ENCODE assay signal across 1 cellular context in the genomic region with DNA sequence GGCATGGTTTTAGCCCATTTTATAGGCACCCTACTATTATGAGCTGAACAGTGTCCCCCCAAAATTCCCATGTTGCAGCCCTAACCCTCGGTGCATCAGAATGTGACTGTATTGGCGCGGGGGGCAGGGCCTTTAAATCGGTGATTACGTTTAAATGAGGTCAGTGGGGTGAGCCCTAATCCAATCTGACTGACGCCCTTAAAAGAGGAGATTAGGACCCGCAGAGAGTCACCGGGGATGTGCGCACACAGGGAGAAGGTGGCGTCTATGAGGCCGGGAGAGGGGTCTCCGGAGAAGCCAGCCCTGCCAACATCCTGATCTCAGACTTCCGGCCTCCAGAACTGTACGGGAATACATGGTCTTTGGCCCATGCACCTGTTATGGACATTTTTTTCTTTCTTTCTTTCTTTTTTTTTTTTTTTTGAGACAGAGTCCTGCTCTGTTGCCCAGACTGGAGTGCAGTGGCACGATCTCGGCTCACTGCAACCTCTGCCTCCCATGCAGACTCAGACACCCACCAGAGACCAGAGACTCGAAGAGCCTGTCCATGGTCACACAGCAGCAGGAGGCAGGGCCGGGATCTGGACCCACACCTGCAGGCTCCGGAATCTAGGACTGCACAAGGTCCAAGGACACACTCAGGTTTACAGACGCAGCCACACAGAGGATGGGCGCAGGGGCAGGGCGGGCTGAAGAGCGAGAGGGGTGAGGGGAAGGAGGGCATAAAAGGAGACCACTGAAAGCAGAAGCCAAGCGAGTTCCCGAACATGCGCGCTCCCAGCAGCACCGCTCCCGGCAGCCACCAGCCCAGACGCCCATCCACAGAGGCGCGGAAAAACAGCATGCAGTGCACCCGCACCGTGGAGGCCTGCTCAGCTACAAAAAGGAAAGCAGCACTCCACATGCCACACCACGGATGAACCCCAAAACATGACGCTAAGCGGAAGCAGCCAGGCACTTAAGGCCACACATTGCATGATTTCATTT.
TF ChIP-seq lines count a peak whose summit lies in the region.

No MANE protein-coding gene starts in this region.

TF ChIP-seq in HepG2, 621 proteins besides CTCF, POLR2A, EP300 and RAD21 (continues in another document):
- TF ChIP-seq ZNF256 (CRISPR knock-in tag; conservative IDR thresholded peaks at IDR 0.05) (no peak), ZNF121 (CRISPR knock-in tag; IDR thresholded peaks at IDR 0.05) (peak; percentile 66), GPN1 (CRISPR knock-in tag; IDR thresholded peaks at IDR 0.05; ENCODE audit: borderline replicate concordance) (no peak), ZNF670 (CRISPR knock-in tag; IDR thresholded peaks at IDR 0.05; ENCODE audit: borderline replicate concordance) (no peak), CEBPG (CRISPR knock-in tag; IDR thresholded peaks at IDR 0.05) (no peak), ZBTB8A (CRISPR knock-in tag; IDR thresholded peaks at IDR 0.05; ENCODE audit: borderline replicate concordance, low read depth) (no peak), ZNF20 (CRISPR knock-in tag; IDR thresholded peaks at IDR 0.05) (no peak), ZNF224 (CRISPR knock-in tag; IDR thresholded peaks at IDR 0.05) (no peak), SRF (IDR thresholded peaks at IDR 0.05; ENCODE audit: low read depth, low read length) (no peak), HDAC2 (CRISPR knock-in tag; IDR thresholded peaks at IDR 0.05) (no peak), ZBTB38 (CRISPR knock-in tag; IDR thresholded peaks at IDR 0.05) (peak; percentile 91), ZNF761 (CRISPR knock-in tag; conservative IDR thresholded peaks at IDR 0.05) (no peak), HNRNPL (IDR thresholded peaks at IDR 0.05; ENCODE audit: low read depth, low read length) (0 out of 2 replicates have a peak, but pooled peaks have one; percentile 38), ZNF678 (CRISPR knock-in tag; IDR thresholded peaks at IDR 0.05) (no peak), KLF15 (CRISPR knock-in tag; IDR thresholded peaks at IDR 0.05; ENCODE audit: borderline replicate concordance) (no peak), SALL1 (CRISPR knock-in tag; IDR thresholded peaks at IDR 0.05) (peak; percentile 36; the same call in 1 of the 2 replicates), KDM1A (CRISPR knock-in tag; IDR thresholded peaks at IDR 0.05) (0 out of 2 replicates have a peak, but pooled peaks have one; percentile 20), ZNF749 (CRISPR knock-in tag; IDR thresholded peaks at IDR 0.05; ENCODE audit: borderline replicate concordance) (no peak), NCOA5 (CRISPR knock-in tag; IDR thresholded peaks at IDR 0.05) (no peak), RCOR2 (CRISPR knock-in tag; IDR thresholded peaks at IDR 0.05) (peak; percentile 59; the same call in 1 of the 2 replicates), ZSCAN25 (CRISPR knock-in tag; IDR thresholded peaks at IDR 0.05) (peak; percentile 70; the same call in 1 of the 2 replicates), ARNTL (CRISPR knock-in tag; IDR thresholded peaks at IDR 0.05) (no peak), ZMYM3 (CRISPR knock-in tag; IDR thresholded peaks at IDR 0.05) (peak; percentile 98), SOX6 (IDR thresholded peaks at IDR 0.05) (no peak), SOX6 (CRISPR knock-in tag; IDR thresholded peaks at IDR 0.05) (peak; percentile 38; the same call in 1 of the 2 replicates), NAIF1 (CRISPR knock-in tag; IDR thresholded peaks at IDR 0.05; ENCODE audit: borderline replicate concordance) (no peak), PHB2 (IDR thresholded peaks at IDR 0.05; ENCODE audit: partially characterized antibody) (no peak), NR3C1 (CRISPR knock-in tag; IDR thresholded peaks at IDR 0.05) (no peak), RXRA (CRISPR knock-in tag; IDR thresholded peaks at IDR 0.05) (peak; percentile 13; the same call in 1 of the 2 replicates), ZSCAN30 (CRISPR knock-in tag; IDR thresholded peaks at IDR 0.05) (no peak), TOPORS (CRISPR knock-in tag; IDR thresholded peaks at IDR 0.05) (no peak), DPF2 (CRISPR knock-in tag; IDR thresholded peaks at IDR 0.05; ENCODE audit: borderline replicate concordance, low read depth) (no peak), HDAC1 (CRISPR knock-in tag; IDR thresholded peaks at IDR 0.05) (peak; percentile 53; the same call in 1 of the 2 replicates)
- TF ChIP-seq, protein P1, sequence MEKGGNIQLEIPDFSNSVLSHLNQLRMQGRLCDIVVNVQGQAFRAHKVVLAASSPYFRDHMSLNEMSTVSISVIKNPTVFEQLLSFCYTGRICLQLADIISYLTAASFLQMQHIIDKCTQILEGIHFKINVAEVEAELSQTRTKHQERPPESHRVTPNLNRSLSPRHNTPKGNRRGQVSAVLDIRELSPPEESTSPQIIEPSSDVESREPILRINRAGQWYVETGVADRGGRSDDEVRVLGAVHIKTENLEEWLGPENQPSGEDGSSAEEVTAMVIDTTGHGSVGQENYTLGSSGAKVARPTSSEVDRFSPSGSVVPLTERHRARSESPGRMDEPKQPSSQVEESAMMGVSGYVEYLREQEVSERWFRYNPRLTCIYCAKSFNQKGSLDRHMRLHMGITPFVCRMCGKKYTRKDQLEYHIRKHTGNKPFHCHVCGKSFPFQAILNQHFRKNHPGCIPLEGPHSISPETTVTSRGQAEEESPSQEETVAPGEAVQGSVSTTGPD (CRISPR knock-in tag; IDR thresholded peaks at IDR 0.05): no peak
- TF ChIP-seq, protein P2, sequence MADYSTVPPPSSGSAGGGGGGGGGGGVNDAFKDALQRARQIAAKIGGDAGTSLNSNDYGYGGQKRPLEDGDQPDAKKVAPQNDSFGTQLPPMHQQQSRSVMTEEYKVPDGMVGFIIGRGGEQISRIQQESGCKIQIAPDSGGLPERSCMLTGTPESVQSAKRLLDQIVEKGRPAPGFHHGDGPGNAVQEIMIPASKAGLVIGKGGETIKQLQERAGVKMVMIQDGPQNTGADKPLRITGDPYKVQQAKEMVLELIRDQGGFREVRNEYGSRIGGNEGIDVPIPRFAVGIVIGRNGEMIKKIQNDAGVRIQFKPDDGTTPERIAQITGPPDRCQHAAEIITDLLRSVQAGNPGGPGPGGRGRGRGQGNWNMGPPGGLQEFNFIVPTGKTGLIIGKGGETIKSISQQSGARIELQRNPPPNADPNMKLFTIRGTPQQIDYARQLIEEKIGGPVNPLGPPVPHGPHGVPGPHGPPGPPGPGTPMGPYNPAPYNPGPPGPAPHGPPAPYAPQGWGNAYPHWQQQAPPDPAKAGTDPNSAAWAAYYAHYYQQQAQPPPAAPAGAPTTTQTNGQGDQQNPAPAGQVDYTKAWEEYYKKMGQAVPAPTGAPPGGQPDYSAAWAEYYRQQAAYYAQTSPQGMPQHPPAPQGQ (CRISPR knock-in tag; IDR thresholded peaks at IDR 0.05; ENCODE audit: borderline replicate concordance): no peak
- TF ChIP-seq, protein P3, sequence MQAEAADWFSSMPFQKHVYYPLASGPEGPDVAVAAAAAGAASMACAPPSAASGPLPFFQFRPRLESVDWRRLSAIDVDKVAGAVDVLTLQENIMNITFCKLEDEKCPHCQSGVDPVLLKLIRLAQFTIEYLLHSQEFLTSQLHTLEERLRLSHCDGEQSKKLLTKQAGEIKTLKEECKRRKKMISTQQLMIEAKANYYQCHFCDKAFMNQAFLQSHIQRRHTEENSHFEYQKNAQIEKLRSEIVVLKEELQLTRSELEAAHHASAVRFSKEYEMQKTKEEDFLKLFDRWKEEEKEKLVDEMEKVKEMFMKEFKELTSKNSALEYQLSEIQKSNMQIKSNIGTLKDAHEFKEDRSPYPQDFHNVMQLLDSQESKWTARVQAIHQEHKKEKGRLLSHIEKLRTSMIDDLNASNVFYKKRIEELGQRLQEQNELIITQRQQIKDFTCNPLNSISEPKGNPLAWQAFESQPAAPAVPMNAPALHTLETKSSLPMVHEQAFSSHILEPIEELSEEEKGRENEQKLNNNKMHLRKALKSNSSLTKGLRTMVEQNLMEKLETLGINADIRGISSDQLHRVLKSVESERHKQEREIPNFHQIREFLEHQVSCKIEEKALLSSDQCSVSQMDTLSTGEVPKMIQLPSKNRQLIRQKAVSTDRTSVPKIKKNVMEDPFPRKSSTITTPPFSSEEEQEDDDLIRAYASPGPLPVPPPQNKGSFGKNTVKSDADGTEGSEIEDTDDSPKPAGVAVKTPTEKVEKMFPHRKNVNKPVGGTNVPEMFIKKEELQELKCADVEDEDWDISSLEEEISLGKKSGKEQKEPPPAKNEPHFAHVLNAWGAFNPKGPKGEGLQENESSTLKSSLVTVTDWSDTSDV (CRISPR knock-in tag; IDR thresholded peaks at IDR 0.05): no peak
- TF ChIP-seq, protein P4, sequence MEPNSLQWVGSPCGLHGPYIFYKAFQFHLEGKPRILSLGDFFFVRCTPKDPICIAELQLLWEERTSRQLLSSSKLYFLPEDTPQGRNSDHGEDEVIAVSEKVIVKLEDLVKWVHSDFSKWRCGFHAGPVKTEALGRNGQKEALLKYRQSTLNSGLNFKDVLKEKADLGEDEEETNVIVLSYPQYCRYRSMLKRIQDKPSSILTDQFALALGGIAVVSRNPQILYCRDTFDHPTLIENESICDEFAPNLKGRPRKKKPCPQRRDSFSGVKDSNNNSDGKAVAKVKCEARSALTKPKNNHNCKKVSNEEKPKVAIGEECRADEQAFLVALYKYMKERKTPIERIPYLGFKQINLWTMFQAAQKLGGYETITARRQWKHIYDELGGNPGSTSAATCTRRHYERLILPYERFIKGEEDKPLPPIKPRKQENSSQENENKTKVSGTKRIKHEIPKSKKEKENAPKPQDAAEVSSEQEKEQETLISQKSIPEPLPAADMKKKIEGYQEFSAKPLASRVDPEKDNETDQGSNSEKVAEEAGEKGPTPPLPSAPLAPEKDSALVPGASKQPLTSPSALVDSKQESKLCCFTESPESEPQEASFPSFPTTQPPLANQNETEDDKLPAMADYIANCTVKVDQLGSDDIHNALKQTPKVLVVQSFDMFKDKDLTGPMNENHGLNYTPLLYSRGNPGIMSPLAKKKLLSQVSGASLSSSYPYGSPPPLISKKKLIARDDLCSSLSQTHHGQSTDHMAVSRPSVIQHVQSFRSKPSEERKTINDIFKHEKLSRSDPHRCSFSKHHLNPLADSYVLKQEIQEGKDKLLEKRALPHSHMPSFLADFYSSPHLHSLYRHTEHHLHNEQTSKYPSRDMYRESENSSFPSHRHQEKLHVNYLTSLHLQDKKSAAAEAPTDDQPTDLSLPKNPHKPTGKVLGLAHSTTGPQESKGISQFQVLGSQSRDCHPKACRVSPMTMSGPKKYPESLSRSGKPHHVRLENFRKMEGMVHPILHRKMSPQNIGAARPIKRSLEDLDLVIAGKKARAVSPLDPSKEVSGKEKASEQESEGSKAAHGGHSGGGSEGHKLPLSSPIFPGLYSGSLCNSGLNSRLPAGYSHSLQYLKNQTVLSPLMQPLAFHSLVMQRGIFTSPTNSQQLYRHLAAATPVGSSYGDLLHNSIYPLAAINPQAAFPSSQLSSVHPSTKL (CRISPR knock-in tag; IDR thresholded peaks at IDR 0.05): 0 out of 2 replicates have a peak, but pooled peaks have one; percentile 26
- TF ChIP-seq, protein P5, sequence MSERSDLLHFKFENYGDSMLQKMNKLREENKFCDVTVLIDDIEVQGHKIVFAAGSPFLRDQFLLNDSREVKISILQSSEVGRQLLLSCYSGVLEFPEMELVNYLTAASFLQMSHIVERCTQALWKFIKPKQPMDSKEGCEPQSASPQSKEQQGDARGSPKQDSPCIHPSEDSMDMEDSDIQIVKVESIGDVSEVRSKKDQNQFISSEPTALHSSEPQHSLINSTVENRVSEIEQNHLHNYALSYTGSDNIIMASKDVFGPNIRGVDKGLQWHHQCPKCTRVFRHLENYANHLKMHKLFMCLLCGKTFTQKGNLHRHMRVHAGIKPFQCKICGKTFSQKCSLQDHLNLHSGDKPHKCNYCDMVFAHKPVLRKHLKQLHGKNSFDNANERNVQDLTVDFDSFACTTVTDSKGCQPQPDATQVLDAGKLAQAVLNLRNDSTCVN (CRISPR knock-in tag; IDR thresholded peaks at IDR 0.05; ENCODE audit: borderline replicate concordance): peak; percentile 31; the same call in 1 of the 2 replicates
- TF ChIP-seq, protein P6, sequence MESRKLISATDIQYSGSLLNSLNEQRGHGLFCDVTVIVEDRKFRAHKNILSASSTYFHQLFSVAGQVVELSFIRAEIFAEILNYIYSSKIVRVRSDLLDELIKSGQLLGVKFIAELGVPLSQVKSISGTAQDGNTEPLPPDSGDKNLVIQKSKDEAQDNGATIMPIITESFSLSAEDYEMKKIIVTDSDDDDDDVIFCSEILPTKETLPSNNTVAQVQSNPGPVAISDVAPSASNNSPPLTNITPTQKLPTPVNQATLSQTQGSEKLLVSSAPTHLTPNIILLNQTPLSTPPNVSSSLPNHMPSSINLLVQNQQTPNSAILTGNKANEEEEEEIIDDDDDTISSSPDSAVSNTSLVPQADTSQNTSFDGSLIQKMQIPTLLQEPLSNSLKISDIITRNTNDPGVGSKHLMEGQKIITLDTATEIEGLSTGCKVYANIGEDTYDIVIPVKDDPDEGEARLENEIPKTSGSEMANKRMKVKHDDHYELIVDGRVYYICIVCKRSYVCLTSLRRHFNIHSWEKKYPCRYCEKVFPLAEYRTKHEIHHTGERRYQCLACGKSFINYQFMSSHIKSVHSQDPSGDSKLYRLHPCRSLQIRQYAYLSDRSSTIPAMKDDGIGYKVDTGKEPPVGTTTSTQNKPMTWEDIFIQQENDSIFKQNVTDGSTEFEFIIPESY (CRISPR knock-in tag; IDR thresholded peaks at IDR 0.05): 0 out of 2 replicates have a peak, but pooled peaks have one; percentile 22
- TF ChIP-seq, protein P7, sequence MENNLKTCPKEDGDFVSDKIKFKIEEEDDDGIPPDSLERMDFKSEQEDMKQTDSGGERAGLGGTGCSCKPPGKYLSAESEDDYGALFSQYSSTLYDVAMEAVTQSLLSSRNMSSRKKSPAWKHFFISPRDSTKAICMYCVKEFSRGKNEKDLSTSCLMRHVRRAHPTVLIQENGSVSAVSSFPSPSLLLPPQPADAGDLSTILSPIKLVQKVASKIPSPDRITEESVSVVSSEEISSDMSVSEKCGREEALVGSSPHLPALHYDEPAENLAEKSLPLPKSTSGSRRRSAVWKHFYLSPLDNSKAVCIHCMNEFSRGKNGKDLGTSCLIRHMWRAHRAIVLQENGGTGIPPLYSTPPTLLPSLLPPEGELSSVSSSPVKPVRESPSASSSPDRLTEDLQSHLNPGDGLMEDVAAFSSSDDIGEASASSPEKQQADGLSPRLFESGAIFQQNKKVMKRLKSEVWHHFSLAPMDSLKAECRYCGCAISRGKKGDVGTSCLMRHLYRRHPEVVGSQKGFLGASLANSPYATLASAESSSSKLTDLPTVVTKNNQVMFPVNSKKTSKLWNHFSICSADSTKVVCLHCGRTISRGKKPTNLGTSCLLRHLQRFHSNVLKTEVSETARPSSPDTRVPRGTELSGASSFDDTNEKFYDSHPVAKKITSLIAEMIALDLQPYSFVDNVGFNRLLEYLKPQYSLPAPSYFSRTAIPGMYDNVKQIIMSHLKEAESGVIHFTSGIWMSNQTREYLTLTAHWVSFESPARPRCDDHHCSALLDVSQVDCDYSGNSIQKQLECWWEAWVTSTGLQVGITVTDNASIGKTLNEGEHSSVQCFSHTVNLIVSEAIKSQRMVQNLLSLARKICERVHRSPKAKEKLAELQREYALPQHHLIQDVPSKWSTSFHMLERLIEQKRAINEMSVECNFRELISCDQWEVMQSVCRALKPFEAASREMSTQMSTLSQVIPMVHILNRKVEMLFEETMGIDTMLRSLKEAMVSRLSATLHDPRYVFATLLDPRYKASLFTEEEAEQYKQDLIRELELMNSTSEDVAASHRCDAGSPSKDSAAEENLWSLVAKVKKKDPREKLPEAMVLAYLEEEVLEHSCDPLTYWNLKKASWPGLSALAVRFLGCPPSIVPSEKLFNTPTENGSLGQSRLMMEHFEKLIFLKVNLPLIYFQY (CRISPR knock-in tag; IDR thresholded peaks at IDR 0.05; ENCODE audit: borderline replicate concordance): no peak
